Comparison of ENCODE assay signal across 17 cellular contexts in the genomic region with DNA sequence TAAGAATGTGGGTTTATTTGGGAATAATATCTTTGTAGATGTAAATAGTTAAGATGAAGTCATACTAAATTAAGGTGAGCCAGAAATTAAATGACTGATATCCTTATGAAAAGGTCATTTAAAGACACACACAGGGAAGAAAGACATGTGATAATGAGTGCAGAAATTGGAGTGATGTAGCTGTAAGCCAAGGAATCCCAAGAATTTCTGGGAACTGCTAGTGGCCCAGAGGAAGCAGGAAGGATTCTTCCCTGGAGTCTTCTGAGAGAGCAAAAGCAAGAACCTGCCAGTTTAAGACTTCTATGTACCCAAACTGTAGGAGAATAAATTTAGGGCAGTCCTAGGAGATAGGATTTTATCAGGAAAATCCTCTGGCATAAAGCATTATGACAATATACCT.
DNase-seq lines count a peak whose midpoint lies in the region; ATAC-seq, FAIRE-seq and TF ChIP-seq lines count a peak whose summit lies in the region.
"Had no signal": no experiment of that assay in that cellular context is flagged by ENCODE, and none has a peak within 500 bp of the region (broad histone marks: within the 10 kb centered on the region; RNA-seq: fewer than 3 reads in every experiment).

No MANE protein-coding gene starts in this region.

- H2AFZ ChIP-seq in H9 (ENCODE audit: low read length) (no peak overlapping the region), H1 (ENCODE audit: low read length) (no peak overlapping the region), neuron (ENCODE audit: low read depth, low read length) (peak overlapping the region; percentile 53)
- H2AFZ ChIP-seq: PC-9 had no signal

- peak; percentile 69 for FAIRE-seq in H1 (lab: Jason Lieb, UNC)
- FAIRE-seq: A204.1 had no signal

- H4K8ac ChIP-seq in H9 (replicated peaks; ENCODE audit: insufficient read length, low read depth, low read length) (no peak overlapping the region), H1 (ENCODE audit: extremely low read depth, insufficient read depth, low read length) (no peak overlapping the region)

- no peaks in the 10 kb centered on the region for H3K27me3 ChIP-seq in H9 (ENCODE audit: insufficient read depth, low read length)
- no peaks in the 10 kb centered on the region for H3K27me3 ChIP-seq in H1 (replicated peaks in 1 of 4; ENCODE audit: control insufficient read depth in 3 of 4, extremely low read depth in 1 of 4, insufficient read depth in 3 of 4, low read length in 3 of 4)
- no peaks in the 10 kb centered on the region for H3K27me3 ChIP-seq in iPS-20b (ENCODE audit: insufficient read depth, low read length)
- no peaks in the 10 kb centered on the region for H3K27me3 ChIP-seq in neuron (ENCODE audit: insufficient read depth, low read length)

- H3K23ac ChIP-seq in H9 (ENCODE audit: insufficient read length, low read depth, low read length) (no peak overlapping the region), H1 (ENCODE audit: insufficient read length) (no peak overlapping the region)

- H3K79me1 ChIP-seq in H9 (ENCODE audit: insufficient read depth, low read depth, low read length, poor library complexity, severe bottlenecking) (no peaks in the 10 kb centered on the region), H1 (ENCODE audit: low read depth, low read length) (no peaks in the 10 kb centered on the region)

- no peaks in the 10 kb centered on the region for H3K36me3 Mint-ChIP-seq in H9 (ENCODE audit: insufficient read depth in 1 of 3, low read depth in 3 of 3)
- no peaks in the 10 kb centered on the region for H3K36me3 Mint-ChIP-seq in HFFc6 (ENCODE audit: low read depth)

- CTCF ChIA-PET in H1 (lab: Charles Lee; ENCODE audit: partially characterized antibody), result interaction anchor here (0.7 to 2.1 kb wide), 2 partner anchors 83 to 328 kb away, joined by 3 to 6 read pairs; no protein-coding TSS in a partner anchor

- H3K9ac ChIP-seq in H9 (ENCODE audit: extremely low read depth, insufficient read length, low read length) (no peak overlapping the region), H1 (replicated peaks in 1 of 4; ENCODE audit: extremely low read depth in 1 of 4, low read depth in 3 of 4, low read length in 3 of 4) (no peak overlapping the region), iPS-20b (ENCODE audit: low read depth, low read length) (peak overlapping the region; percentile 51; the same call in 1 of the 2 replicates)

- H3K27ac Mint-ChIP-seq in H9 (peak overlapping the region; percentile 42 to 100 (median 86); a peak in 5 of 7 replicates), HFFc6 (no peak overlapping the region)

- H2BK5ac ChIP-seq in H9 (ENCODE audit: insufficient read length, low read length) (no peak overlapping the region), H1 (ENCODE audit: low read depth, low read length) (peak overlapping the region; percentile 79; the same call in 1 of the 2 replicates)

- no peak overlapping the region for H3K14ac ChIP-seq in H9 (ENCODE audit: insufficient read depth, low read length)
- H3K14ac ChIP-seq in H1 (ENCODE audit: insufficient read length), result no peak overlapping the region

- H2BK12ac ChIP-seq in H9 (ENCODE audit: insufficient read length, low read depth, low read length), result no peak overlapping the region
- H2BK12ac ChIP-seq in H1 (ENCODE audit: low read depth, low read length), result no peak overlapping the region; the same call in 1 of the 2 replicates

- no peak for TF ChIP-seq EP300 in H1 (IDR thresholded peaks at IDR 0.05; ENCODE audit: borderline replicate concordance in 1 of 2, low read depth in 2 of 2, low read length in 2 of 2)

- H4K91ac ChIP-seq in H9 (ENCODE audit: insufficient read length, low read depth, low read length), result no peak overlapping the region
- H4K91ac ChIP-seq in H1 (replicated peaks; ENCODE audit: insufficient read length, low read length), result no peak overlapping the region

- H2BK20ac ChIP-seq in H9 (ENCODE audit: low read depth, low read length, poor library complexity, severe bottlenecking) (no peak overlapping the region), H1 (ENCODE audit: low read length) (no peak overlapping the region)

- TF ChIP-seq POLR2A in H1 (IDR thresholded peaks at IDR 0.05; ENCODE audit: control extremely low read depth in 1 of 2, low read depth in 2 of 2, low read length in 2 of 2), result no peak

- no peaks in the 10 kb centered on the region for H4K20me1 ChIP-seq in H9 (ENCODE audit: control insufficient read depth, insufficient read depth, insufficient read length)
- H4K20me1 ChIP-seq in H1 (replicated peaks in 1 of 2; ENCODE audit: control insufficient read depth in 1 of 2, insufficient read depth in 2 of 2, low read length in 2 of 2), result no peaks in the 10 kb centered on the region

- H3T11ph ChIP-seq in H9 (ENCODE audit: low read length), result no peak overlapping the region

- H3K9me3 Mint-ChIP-seq in H9 (no peaks in the 10 kb centered on the region), HFFc6 (peaks cover 39% of the 10 kb centered on the region)

- no peak overlapping the region for H4K5ac ChIP-seq in H9 (ENCODE audit: insufficient read length, low read depth, low read length)
- no peak overlapping the region for H4K5ac ChIP-seq in H1 (ENCODE audit: insufficient read length, low read depth, low read length)

- peaks cover 19% of the 10 kb centered on the region for H3K4me1 ChIP-seq in H9 (ENCODE audit: insufficient read depth, low read length)
- peaks cover 0 to 26% (median 15%) of the 10 kb centered on the region in 4 experiments; a peak in 5 of 7 replicates for H3K4me1 ChIP-seq in H1 (replicated peaks in 1 of 4; ENCODE audit: control insufficient read depth in 3 of 4, insufficient read depth in 4 of 4, low read length in 3 of 4)
- H3K4me1 ChIP-seq in iPS-20b (ENCODE audit: insufficient read depth, low read length), result peaks cover 58% of the 10 kb centered on the region
- peaks cover 54% of the 10 kb centered on the region for H3K4me1 ChIP-seq in neuron (ENCODE audit: insufficient read depth, low read length)
- H3K4me1 ChIP-seq: SJCRH30 had no signal

- POLR2A ChIA-PET in H1 (lab: Charles Lee; ENCODE audit: partially characterized antibody), result no interaction called here

- H3K56ac ChIP-seq in H9 (ENCODE audit: insufficient read length, low read depth, low read length), result no peak overlapping the region
- no peak overlapping the region for H3K56ac ChIP-seq in H1 (replicated peaks; ENCODE audit: insufficient read length, low read depth, low read length)

- H3K4me3 Mint-ChIP-seq in H9 (no peak overlapping the region), HFFc6 (no peak overlapping the region)

- no peak for TF ChIP-seq RAD21 in H1 (IDR thresholded peaks at IDR 0.05 in 1 of 2, conservative IDR thresholded peaks at IDR 0.05 in 1 of 2; ENCODE audit: low read depth in 2 of 2, low read length in 2 of 2)

- H3K4me3 ChIP-seq in H1 (ENCODE audit: extremely low read depth in 1 of 4, insufficient read depth in 2 of 4, low read depth in 3 of 4, low read length in 4 of 4), result peak overlapping the region in 1 of 4 experiments; percentile 14; a peak in 1 of 8 replicates
- peak overlapping the region; percentile 39; the same call in 1 of the 2 replicates for H3K4me3 ChIP-seq in iPS-20b (ENCODE audit: low read length)
- no peak overlapping the region for H3K4me3 ChIP-seq in neuron (ENCODE audit: low read length)
- H3K4me3 ChIP-seq: PC-9, SJCRH30 had no signal

- H3K4me2 ChIP-seq in H9 (ENCODE audit: insufficient read depth, insufficient read length, low read length) (no peak overlapping the region), H1 (ENCODE audit: insufficient read depth in 1 of 2, low read depth in 2 of 2, low read length in 2 of 2) (peak overlapping the region; percentile 24 to 60; a peak in 3 of 4 replicates)
- H3K4me2 ChIP-seq: PC-9 had no signal

- H3K9me3 ChIP-seq in H9 (ENCODE audit: control insufficient read depth, low read depth, low read length) (no peaks in the 10 kb centered on the region), H1 (ENCODE audit: insufficient read depth in 2 of 2, low read depth in 1 of 2, low read length in 1 of 2) (no peaks in the 10 kb centered on the region), iPS-20b (ENCODE audit: insufficient read depth, low read depth, low read length) (no peaks in the 10 kb centered on the region), neuron (ENCODE audit: low read length) (no peaks in the 10 kb centered on the region)
- H3K9me3 ChIP-seq: SJCRH30 had no signal

- TF ChIP-seq CTCF in H9 (conservative IDR thresholded peaks at IDR 0.05) (no peak), H1 (IDR thresholded peaks at IDR 0.05; ENCODE audit: control extremely low read depth in 1 of 3, insufficient read depth in 1 of 3, low read depth in 1 of 3, low read length in 3 of 3) (no peak), HFFc6 (IDR thresholded peaks at IDR 0.05) (no peak)

- H3K18ac ChIP-seq in H9 (ENCODE audit: insufficient read length, low read depth, low read length) (no peak overlapping the region), H1 (ENCODE audit: extremely low read depth, low read length) (no peak overlapping the region)

- H2AK5ac ChIP-seq in H9 (ENCODE audit: insufficient read length, low read length) (no peak overlapping the region), H1 (ENCODE audit: low read depth, low read length) (no peak overlapping the region)

- H2BK120ac ChIP-seq in H9 (ENCODE audit: low read depth, low read length, poor library complexity, severe bottlenecking) (no peak overlapping the region), H1 (replicated peaks; ENCODE audit: low read depth, low read length) (peak overlapping the region; percentile 34)

- H3K4me1 Mint-ChIP-seq in H9, result peaks cover 62% of the 10 kb centered on the region in 2 experiments
- no peaks in the 10 kb centered on the region for H3K4me1 Mint-ChIP-seq in HFFc6 (ENCODE audit: low read depth)

- H3K79me2 ChIP-seq in H9 (ENCODE audit: insufficient read depth, low read length) (no peaks in the 10 kb centered on the region), H1 (ENCODE audit: control insufficient read depth in 1 of 2, insufficient read depth in 2 of 2, low read length in 2 of 2) (no peaks in the 10 kb centered on the region)

- H3K4ac ChIP-seq in H9 (ENCODE audit: low read depth, low read length) (no peak overlapping the region), H1 (replicated peaks; ENCODE audit: insufficient read length, low read depth, low read length) (no peak overlapping the region)

- H3K23me2 ChIP-seq in H9 (ENCODE audit: insufficient read length, low read depth, low read length, poor library complexity, severe bottlenecking) (no peaks in the 10 kb centered on the region), H1 (ENCODE audit: low read depth, low read length) (no peaks in the 10 kb centered on the region)

- no peak overlapping the region for H2BK15ac ChIP-seq in H9 (ENCODE audit: low read depth, low read length)
- H2BK15ac ChIP-seq in H1 (ENCODE audit: low read length), result no peak overlapping the region

- DNase-seq in H9, result peak; percentile 31
- no peak for DNase-seq in H1 (ENCODE audit: low read depth in 1 of 2, low spot score in 2 of 2)
- DNase-seq in HFFc6, result no peak
- DNase-seq in COR-L47 (lab: John Stamatoyannopoulos, UW), result no peak
- DNase-seq in H4 (ENCODE audit: low spot score), result no peak
- DNase-seq: C1 segment of cervical spinal cord, HCEC 1CT, NCI-H1092 treated with DMSO at 0.1 percent for 48 hours, NCI-H2081 treated with DMSO at 0.1 percent for 48 hours, NCI-H510A, NCI-H82, PC-9, SJCRH30 had no signal

- H3K36me3 ChIP-seq in H1 (ENCODE audit: control insufficient read depth in 2 of 4, insufficient read depth in 4 of 4, low read length in 3 of 4), result no peaks in the 10 kb centered on the region
- H3K36me3 ChIP-seq in iPS-20b (ENCODE audit: insufficient read depth, low read depth, low read length), result no peaks in the 10 kb centered on the region
- no peaks in the 10 kb centered on the region for H3K36me3 ChIP-seq in neuron (ENCODE audit: insufficient read depth, low read length)
- H3K36me3 ChIP-seq: SJCRH30 had no signal

- ATAC-seq in HG03439 (IDR thresholded peaks at IDR 0.05; ENCODE audit: unreplicated experiment), result no peak

- H3K27ac ChIP-seq in H9 (ENCODE audit: insufficient read length, low read depth, low read length) (peak overlapping the region; percentile 76), H1 (ENCODE audit: low read depth, low read length) (no peak overlapping the region), iPS-20b (ENCODE audit: low read length) (peak overlapping the region; percentile 81)
- H3K27ac ChIP-seq: PC-9, SJCRH30 had no signal

- H3K27me3 Mint-ChIP-seq in H9 (ENCODE audit: low read depth) (no peaks in the 10 kb centered on the region), HFFc6 (ENCODE audit: insufficient read depth) (no peaks in the 10 kb centered on the region)
